In genomic region chr3:120264963-120265362, GRCh38 we compare ENCODE assay signal across 9 cellular contexts. TPM values are rescaled to one million over a fixed set of nuclear protein-coding genes. Genes with fewer than 3 reads are reported as not detected.
"Had no signal": no experiment of that assay in that cellular context is flagged by ENCODE, and none has a peak within 500 bp of the region (broad histone marks: within the 10 kb centered on the region; RNA-seq: fewer than 3 reads in every experiment).

No MANE protein-coding gene starts in this region.

- H3K4me3 Mint-ChIP-seq: H9, IgD-negative memory B cell had no signal

- H3K4me3 ChIP-seq: GM23248 had no signal

- FAIRE-seq: H54, HepG2 had no signal

- H3K27ac Mint-ChIP-seq: H9, IgD-negative memory B cell had no signal

- DNase-seq: GM23248, GOT3, H9, HCEC 1CT, KBM-7 had no signal

- ATAC-seq: HepG2 had no signal

- H3K9me3 Mint-ChIP-seq: IgD-negative memory B cell had no signal

- H3K27ac ChIP-seq: GM23248, HL-60 had no signal

RNA-seq across cellular contexts. Expression of gene GPR156, which starts 20.1 kb away (rescaled TPM):
- total RNA-seq: GM23248, HepG2 had no signal
- polyA plus RNA-seq: GM23248, HepG2, IgD-negative memory B cell had no signal
